Comparison of ENCODE assay signal across 8 cellular contexts in the genomic region with DNA sequence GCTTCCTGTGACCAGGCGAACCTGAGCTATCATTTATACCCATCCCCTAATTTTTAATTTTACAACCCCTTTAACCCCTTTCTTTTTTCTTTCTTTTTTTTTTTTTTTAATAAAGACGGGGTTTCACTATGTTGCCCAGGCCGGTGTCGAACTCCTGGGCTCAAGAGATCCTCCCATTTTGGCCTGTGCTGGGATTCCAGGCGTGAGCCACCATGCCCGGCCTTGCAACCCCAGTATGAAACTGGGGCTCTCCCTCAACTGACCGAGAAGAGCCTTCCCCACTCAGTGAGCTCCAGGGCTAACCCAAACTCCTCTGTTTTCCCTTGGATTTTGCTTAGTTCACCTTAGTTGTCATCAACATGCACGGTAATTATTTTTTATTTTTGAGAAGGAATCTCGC. TPM values are rescaled to one million over a fixed set of nuclear protein-coding genes. Genes with fewer than 3 reads are reported as not detected.
DNase-seq lines count a peak whose midpoint lies in the region; ATAC-seq and TF ChIP-seq lines count a peak whose summit lies in the region.

No MANE protein-coding gene starts in this region.

- no peaks in the 10 kb centered on the region for H3K9me2 ChIP-seq in SK-N-SH

- no peak for TF ChIP-seq EP300 in SK-N-SH (IDR thresholded peaks at IDR 0.05; ENCODE audit: borderline replicate concordance in 1 of 2, low read depth in 1 of 2, low read length in 1 of 2)
- TF ChIP-seq EP300 in stomach (IDR thresholded peaks at IDR 0.05): no peak

- H3K4me3 ChIP-seq in SK-N-SH (ENCODE audit: low read depth in 2 of 2, low read length in 1 of 2): peak overlapping the region; percentile 80 to 96
- peak overlapping the region; percentile 84 for H3K4me3 ChIP-seq in iPS-18a (ENCODE audit: low read length)
- peak overlapping the region; percentile 82 to 93 (median 89) for H3K4me3 ChIP-seq in stomach

- H3K4me1 ChIP-seq in SK-N-SH (ENCODE audit: control insufficient read depth in 1 of 2, insufficient read depth in 2 of 2, low read depth in 1 of 2, low read length in 1 of 2) (peaks cover 5 to 11% of the 10 kb centered on the region in 2 experiments; a peak in 3 of 4 replicates), iPS-18a (ENCODE audit: control insufficient read depth, low read depth, low read length) (no peaks in the 10 kb centered on the region), stomach (peaks cover 26 to 71% (median 44%) of the 10 kb centered on the region in 4 donors)

- H3K4me1 Mint-ChIP-seq in activated T-helper 1 cell treated with anti-CD3 and anti-CD28 coated beads, Interleukin-12 subunit alpha, Interleukin-12 subunit beta, Interleukin-2, Interleukin-4 antibody, amounts not matched to agents 30 ng/mL and 10 ng/mL and 1 ng/mL, durations not matched to agents 14 hours and 24 hours and 36 hours (ENCODE audit: low read depth): peaks cover 38% of the 10 kb centered on the region

- peak overlapping the region; percentile 93 for H2AFZ ChIP-seq in SK-N-SH (ENCODE audit: low read depth)

- no peaks in the 10 kb centered on the region for H3F3A ChIP-seq in SK-N-SH (replicated peaks; ENCODE audit: insufficient read depth)

- CTCF ChIA-PET in SK-N-SH (lab: Yijun Ruan, JAX): interaction anchor here (1.0 to 8.7 kb wide), 6 partner anchors 9 to 52 kb away, joined by 3 to 100 read pairs (median 4); a partner anchor contains a TSS

- H3K27me3 ChIP-seq in SK-N-SH (ENCODE audit: insufficient read depth): no peaks in the 10 kb centered on the region
- H3K27me3 ChIP-seq in iPS-18a (ENCODE audit: control insufficient read depth, insufficient read depth, low read length): no peaks in the 10 kb centered on the region
- H3K27me3 ChIP-seq in stomach: no peaks in the 10 kb centered on the region

- H3K36me3 Mint-ChIP-seq in activated T-helper 1 cell treated with anti-CD3 and anti-CD28 coated beads, Interleukin-12 subunit alpha, Interleukin-12 subunit beta, Interleukin-2, Interleukin-4 antibody, amounts not matched to agents 30 ng/mL and 10 ng/mL and 1 ng/mL, durations not matched to agents 14 hours and 24 hours and 36 hours (ENCODE audit: low read depth): peaks cover 35% of the 10 kb centered on the region

- peak overlapping the region; percentile 100 for H3K27ac Mint-ChIP-seq in activated T-helper 1 cell treated with anti-CD3 and anti-CD28 coated beads, Interleukin-12 subunit alpha, Interleukin-12 subunit beta, Interleukin-2, Interleukin-4 antibody, amounts not matched to agents 30 ng/mL and 10 ng/mL and 1 ng/mL, durations not matched to agents 14 hours and 24 hours and 36 hours

- peak overlapping the region; percentile 78 for H3K4me2 ChIP-seq in SK-N-SH

- H3K9me3 Mint-ChIP-seq in activated T-helper 1 cell treated with anti-CD3 and anti-CD28 coated beads, Interleukin-12 subunit alpha, Interleukin-12 subunit beta, Interleukin-2, Interleukin-4 antibody, amounts not matched to agents 30 ng/mL and 10 ng/mL and 1 ng/mL, durations not matched to agents 14 hours and 24 hours and 36 hours: no peaks in the 10 kb centered on the region

- H3K27me3 Mint-ChIP-seq in activated T-helper 1 cell treated with anti-CD3 and anti-CD28 coated beads, Interleukin-12 subunit alpha, Interleukin-12 subunit beta, Interleukin-2, Interleukin-4 antibody, amounts not matched to agents 30 ng/mL and 10 ng/mL and 1 ng/mL, durations not matched to agents 14 hours and 24 hours and 36 hours (ENCODE audit: insufficient read depth): no peaks in the 10 kb centered on the region

- H3K27ac ChIP-seq in SK-N-SH (ENCODE audit: low read depth in 2 of 2, low read length in 1 of 2) (peak overlapping the region in 1 of 2 experiments; percentile 90; a peak in 3 of 4 replicates), iPS-18a (ENCODE audit: low read length) (peak overlapping the region; percentile 96), stomach (peak overlapping the region in 4 of 5 donors; percentile 92 to 98 (median 95))

- no peak for ATAC-seq in SK-N-SH treated with all-trans-retinoic acid at 6 μM for 48 hours

- peak overlapping the region; percentile 97 for H3K4me3 Mint-ChIP-seq in activated T-helper 1 cell treated with anti-CD3 and anti-CD28 coated beads, Interleukin-12 subunit alpha, Interleukin-12 subunit beta, Interleukin-2, Interleukin-4 antibody, amounts not matched to agents 30 ng/mL and 10 ng/mL and 1 ng/mL, durations not matched to agents 14 hours and 24 hours and 36 hours

- no peak for TF ChIP-seq RAD21 in SK-N-SH (IDR thresholded peaks at IDR 0.05; ENCODE audit: low read length)

- WGBS in SK-N-SH (ENCODE audit: low lambda C conversion rate): 48% methylated on average over 9 of the region's 9 CpGs
- WGBS in stomach, 5 donors: 35 to 42% (median 37%) methylated on average over 9 of the region's 9 CpGs

- POLR2A ChIA-PET in SK-N-SH (lab: Yijun Ruan, JAX): interaction anchor here (2.7 kb wide), 1 partner anchor 16 kb away, joined by 47 read pairs; a partner anchor contains a TSS

- TF ChIP-seq POLR2A in stomach (IDR thresholded peaks at IDR 0.05): no peak

- H3K9me3 ChIP-seq in SK-N-SH (no peaks in the 10 kb centered on the region), iPS-18a (ENCODE audit: control insufficient read depth, low read depth, low read length) (no peaks in the 10 kb centered on the region), stomach (no peaks in the 10 kb centered on the region)

- H3K36me3 ChIP-seq in SK-N-SH (replicated peaks in 1 of 2; ENCODE audit: control insufficient read depth in 1 of 2, insufficient read depth in 2 of 2, low read length in 1 of 2) (peaks cover 13 to 44% of the 10 kb centered on the region in 2 experiments), iPS-18a (ENCODE audit: control insufficient read depth, low read depth, low read length) (peaks cover 25% of the 10 kb centered on the region), stomach (peaks cover 0 to 35% (median 21%) of the 10 kb centered on the region in 4 donors)

- H3K79me2 ChIP-seq in SK-N-SH (ENCODE audit: insufficient read depth): peaks cover 77% of the 10 kb centered on the region

- H3K9ac ChIP-seq in SK-N-SH (peak overlapping the region; percentile 98), iPS-18a (ENCODE audit: low read length) (peak overlapping the region; percentile 99)

- no peaks in the 10 kb centered on the region for H4K20me1 ChIP-seq in SK-N-SH (ENCODE audit: insufficient read depth)

- no peak for DNase-seq in SK-N-SH
- no peak for DNase-seq in activated T-helper 1 cell treated with anti-CD3 and anti-CD28 coated beads, Interleukin-12 subunit alpha, Interleukin-12 subunit beta, Interleukin-2, Interleukin-4 antibody, amounts not matched to agents 30 ng/mL and 10 ng/mL and 1 ng/mL, durations not matched to agents 14 hours and 24 hours and 36 hours (ENCODE audit: low spot score)
- no peak for DNase-seq in stomach
- DNase-seq in NCI-H748 (lab: John Stamatoyannopoulos, UW; ENCODE audit: unreplicated experiment): no peak
- no peak for DNase-seq in NCI-H2029 (lab: John Stamatoyannopoulos, UW)
- DNase-seq in SK-N-DZ (ENCODE audit: low spot score): no peak

- no peak for TF ChIP-seq CTCF in SK-N-SH (IDR thresholded peaks at IDR 0.05)
- TF ChIP-seq CTCF in stomach (IDR thresholded peaks at IDR 0.05): no peak

- intact Hi-C loops in activated T-helper 1 cell treated with anti-CD3 and anti-CD28 coated beads, Interleukin-12 subunit alpha, Interleukin-12 subunit beta, Interleukin-2, Interleukin-4 antibody, amounts not matched to agents 30 ng/mL and 10 ng/mL and 1 ng/mL, durations not matched to agents 14 hours and 24 hours and 36 hours (cut with micrococcal nuclease): loop anchor here (5.0 kb wide), 4 partner anchors 80 to 1060 kb away; a partner anchor contains a TSS
- intact Hi-C loops in stomach (cut with DNase I; ENCODE audit: low total_unique reads): no loop called here

TF ChIP-seq in SK-N-SH, 30 proteins besides CTCF, POLR2A, EP300 and RAD21 (continues in another document):
- no peak for TF ChIP-seq GATA2 (CRISPR knock-in tag; IDR thresholded peaks at IDR 0.05)
- TF ChIP-seq EZH2phosphoT487 (IDR thresholded peaks at IDR 0.05; ENCODE audit: borderline replicate concordance, low read depth): no peak

RNA-seq across cellular contexts. Expression of a gene that starts 1.0 kb away (rescaled TPM):
- polyA plus RNA-seq in SK-N-SH (2012; rRNA removed) (11.7 and 13.5 TPM in 2 replicates), stomach (1 to 10 TPM; 5.5 to 8.3 (median 7.2) TPM)
- polyA plus RNA-seq in SK-N-SH (2012; cell fraction: cytosol; rRNA removed): 17.9 and 23.1 TPM in 2 replicates
- 5.7 and 12.0 TPM in 2 replicates for polyA plus RNA-seq in SK-N-SH (2012; cell fraction: nucleus; rRNA removed)
- 103 and 104 TPM in 2 replicates for total RNA-seq in activated T-helper 1 cell treated with anti-CD3 and anti-CD28 coated beads, Interleukin-12 subunit alpha, Interleukin-12 subunit beta, Interleukin-2, Interleukin-4 antibody, amounts not matched to agents 30 ng/mL and 10 ng/mL and 1 ng/mL, durations not matched to agents 14 hours and 24 hours and 36 hours
- total RNA-seq in stomach: 10 to 100 TPM in 3 of 5 donors, 1 to 10 TPM in 2; 5.8 to 36.6 (median 24.3) TPM
- polyA plus RNA-seq in SK-N-DZ (2014; cell fraction: cytosol; rRNA removed): 14.0 and 14.6 TPM in 2 replicates
- polyA plus RNA-seq in SK-N-DZ (2014; cell fraction: nucleus; rRNA removed): 5.5 and 8.6 TPM in 2 replicates

RNA-seq across cellular contexts. Expression of a gene that starts 1.3 kb away (rescaled TPM):
- 298 and 326 TPM in 2 replicates for polyA plus RNA-seq in SK-N-SH (2012; rRNA removed)
- 464 and 654 TPM in 2 replicates for polyA plus RNA-seq in SK-N-SH (2012; cell fraction: cytosol; rRNA removed)
- 99.5 and 105 TPM in 2 replicates for polyA plus RNA-seq in SK-N-SH (2012; cell fraction: nucleus; rRNA removed)
- 73.3 and 83.5 TPM in 2 replicates for total RNA-seq in activated T-helper 1 cell treated with anti-CD3 and anti-CD28 coated beads, Interleukin-12 subunit alpha, Interleukin-12 subunit beta, Interleukin-2, Interleukin-4 antibody, amounts not matched to agents 30 ng/mL and 10 ng/mL and 1 ng/mL, durations not matched to agents 14 hours and 24 hours and 36 hours
- 100 to 1,000 TPM in 4 of 5 donors, 10 to 100 TPM in 1; 22.2 to 517 (median 230) TPM for total RNA-seq in stomach
- 1,000 to 10,000 TPM in 1 of 3 donors, 100 to 1,000 TPM in 2; 801 to 1,152 (median 912) TPM for polyA plus RNA-seq in stomach
- 89.4 and 277 TPM in 2 replicates for polyA plus RNA-seq in SK-N-DZ (2014; cell fraction: cytosol; rRNA removed)
- 141 and 182 TPM in 2 replicates for polyA plus RNA-seq in SK-N-DZ (2014; cell fraction: nucleus; rRNA removed)

RNA-seq across cellular contexts. Expression of a gene that starts 16.4 kb away (rescaled TPM):
- polyA plus RNA-seq in SK-N-SH (2012; rRNA removed) (10.2 and 13.0 TPM in 2 replicates), stomach (10 to 100 TPM; 11.7 to 36.8 (median 18.7) TPM)
- 16.7 and 20.0 TPM in 2 replicates for polyA plus RNA-seq in SK-N-SH (2012; cell fraction: cytosol; rRNA removed)
- 9.2 and 12.9 TPM in 2 replicates for polyA plus RNA-seq in SK-N-SH (2012; cell fraction: nucleus; rRNA removed)
- 27.3 and 27.5 TPM in 2 replicates for total RNA-seq in activated T-helper 1 cell treated with anti-CD3 and anti-CD28 coated beads, Interleukin-12 subunit alpha, Interleukin-12 subunit beta, Interleukin-2, Interleukin-4 antibody, amounts not matched to agents 30 ng/mL and 10 ng/mL and 1 ng/mL, durations not matched to agents 14 hours and 24 hours and 36 hours
- 100 to 1,000 TPM in 1 of 5 donors, 10 to 100 TPM in 3, 1 to 10 TPM in 1; 4.5 to 229 (median 31.6) TPM for total RNA-seq in stomach
- polyA plus RNA-seq in SK-N-DZ (2014; cell fraction: cytosol; rRNA removed): 8.9 and 28.6 TPM in 2 replicates
- 15.0 and 27.5 TPM in 2 replicates for polyA plus RNA-seq in SK-N-DZ (2014; cell fraction: nucleus; rRNA removed)
